6 cellular contexts compared by ENCODE assay signal in genomic region chrX:49042581-49043219, GRCh38. TPM values are rescaled to one million over a fixed set of nuclear protein-coding genes. Genes with fewer than 3 reads are reported as not detected.
DNase-seq lines count a peak whose midpoint lies in the region; ATAC-seq and TF ChIP-seq lines count a peak whose summit lies in the region.

No MANE protein-coding gene starts in this region.

- peaks cover 0 to 3% (median 0%) of the 10 kb centered on the region in 3 donors for H3K9me3 Mint-ChIP-seq in IgD-negative memory B cell
- no peaks in the 10 kb centered on the region for H3K9me3 Mint-ChIP-seq in stimulated activated effector memory CD8-positive, alpha-beta T cell treated with anti-CD3 and anti-CD28 coated beads, Interleukin-12 subunit alpha, Interleukin-12 subunit beta, amount 100 ng/mL, for 72 hours

- peak overlapping the region; percentile 93 to 95 (median 94) for H3K27ac Mint-ChIP-seq in IgD-negative memory B cell
- peak overlapping the region; percentile 93 for H3K27ac Mint-ChIP-seq in stimulated activated effector memory CD8-positive, alpha-beta T cell treated with anti-CD3 and anti-CD28 coated beads, Interleukin-12 subunit alpha, Interleukin-12 subunit beta, amount 100 ng/mL, for 72 hours

- H3K4me3 ChIP-seq in esophagus (ENCODE audit: low read depth in 1 of 2, low read length in 2 of 2), result peak overlapping the region; percentile 57 to 88

- WGBS in esophagus, 2 donors, result 0 to 35% methylated on average over 29 of the region's 29 CpGs

- H3K4me3 Mint-ChIP-seq in IgD-negative memory B cell, result peak overlapping the region; percentile 77 to 96 (median 88)
- peak overlapping the region; percentile 86 for H3K4me3 Mint-ChIP-seq in stimulated activated effector memory CD8-positive, alpha-beta T cell treated with anti-CD3 and anti-CD28 coated beads, Interleukin-12 subunit alpha, Interleukin-12 subunit beta, amount 100 ng/mL, for 72 hours

- peaks cover 8 to 16% (median 14%) of the 10 kb centered on the region in 3 donors for H3K4me1 Mint-ChIP-seq in IgD-negative memory B cell
- peaks cover 39% of the 10 kb centered on the region for H3K4me1 Mint-ChIP-seq in stimulated activated effector memory CD8-positive, alpha-beta T cell treated with anti-CD3 and anti-CD28 coated beads, Interleukin-12 subunit alpha, Interleukin-12 subunit beta, amount 100 ng/mL, for 72 hours

- H3K27ac ChIP-seq in C4-2B (peak overlapping the region; percentile 97), esophagus (ENCODE audit: low read depth in 2 of 2, low read length in 1 of 2) (peak overlapping the region; percentile 96 to 97)

- H3K27me3 ChIP-seq in esophagus (ENCODE audit: control insufficient read depth in 1 of 2, insufficient read depth in 2 of 2, low read length in 2 of 2), result no peaks in the 10 kb centered on the region

- H3K36me3 Mint-ChIP-seq in IgD-negative memory B cell, result no peaks in the 10 kb centered on the region
- H3K36me3 Mint-ChIP-seq in stimulated activated effector memory CD8-positive, alpha-beta T cell treated with anti-CD3 and anti-CD28 coated beads, Interleukin-12 subunit alpha, Interleukin-12 subunit beta, amount 100 ng/mL, for 72 hours, result peaks cover 30% of the 10 kb centered on the region

- no peaks in the 10 kb centered on the region for H3K27me3 Mint-ChIP-seq in IgD-negative memory B cell

- peaks cover 0 to 15% of the 10 kb centered on the region in 2 donors for H3K36me3 ChIP-seq in esophagus (ENCODE audit: control insufficient read depth in 2 of 2, insufficient read depth in 2 of 2, low read length in 1 of 2)

- no peaks in the 10 kb centered on the region for H3K9me3 ChIP-seq in esophagus (ENCODE audit: control insufficient read depth in 2 of 2, insufficient read depth in 1 of 2, low read depth in 1 of 2, low read length in 1 of 2)

- DNase-seq in stimulated activated effector memory CD8-positive, alpha-beta T cell treated with anti-CD3 and anti-CD28 coated beads, Interleukin-12 subunit alpha, Interleukin-12 subunit beta, amount 100 ng/mL, for 72 hours (ENCODE audit: low spot score in 2 of 2), result peak in 1 of 2 donors; percentile 4

- peak; percentile 31 for ATAC-seq in stimulated activated effector memory CD8-positive, alpha-beta T cell treated with anti-CD3 and anti-CD28 coated beads, Interleukin-12 subunit alpha, Interleukin-12 subunit beta, amount 100 ng/mL, for 72 hours
- ATAC-seq in GM21423 (IDR thresholded peaks at IDR 0.05; ENCODE audit: unreplicated experiment) (no peak), HG03196 (IDR thresholded peaks at IDR 0.05; ENCODE audit: unreplicated experiment) (no peak)

- H3K4me1 ChIP-seq in esophagus (ENCODE audit: control insufficient read depth in 2 of 2, insufficient read depth in 2 of 2, low read length in 1 of 2), result peaks cover 0 to 5% of the 10 kb centered on the region in 2 donors

- TF ChIP-seq CTCF in C4-2B (conservative IDR thresholded peaks at IDR 0.05), result no peak

RNA-seq across cellular contexts. Expression of gene TFE3, which starts 0.5 kb away (rescaled TPM):
- polyA plus RNA-seq in IgD-negative memory B cell, result 6.7 TPM
- 10 to 100 TPM; 20.5 to 20.9 TPM for polyA plus RNA-seq in esophagus

RNA-seq across cellular contexts. Expression of gene CCDC120, which starts 16.1 kb away (rescaled TPM):
- polyA plus RNA-seq in IgD-negative memory B cell, result 1.2 TPM
- 10 to 100 TPM; 23.1 to 27.9 TPM for polyA plus RNA-seq in esophagus

RNA-seq across cellular contexts. Expression of gene PRAF2, which starts 31.1 kb away (rescaled TPM):
- polyA plus RNA-seq in IgD-negative memory B cell (37.6 TPM), esophagus (1 to 10 TPM; 7.2 to 7.8 TPM)

RNA-seq across cellular contexts. Expression of gene WDR45, which starts 37.0 kb away (rescaled TPM):
- polyA plus RNA-seq in IgD-negative memory B cell, result 58.3 TPM
- 10 to 100 TPM; 45.1 to 55.6 TPM for polyA plus RNA-seq in esophagus

RNA-seq across cellular contexts. Expression of gene GRIPAP1, which starts 40.6 kb away (rescaled TPM):
- polyA plus RNA-seq in IgD-negative memory B cell (22.5 TPM), esophagus (10 to 100 TPM; 18.5 to 22.8 TPM)

Comparison
In these comparisons a context has a peak if more than half of its experiments do, and no peak if none do; other contexts are left out.
1. RNA of gene CCDC120, which starts 16.1 kb away (polyA plus RNA-seq): 23.1 to 27.9 TPM in esophagus; 1.2 TPM in IgD-negative memory B cell (single experiment); every median in the first group is over 10 times any median in the second.